ENCODE assay signal across 9 cellular contexts in the genomic region with DNA sequence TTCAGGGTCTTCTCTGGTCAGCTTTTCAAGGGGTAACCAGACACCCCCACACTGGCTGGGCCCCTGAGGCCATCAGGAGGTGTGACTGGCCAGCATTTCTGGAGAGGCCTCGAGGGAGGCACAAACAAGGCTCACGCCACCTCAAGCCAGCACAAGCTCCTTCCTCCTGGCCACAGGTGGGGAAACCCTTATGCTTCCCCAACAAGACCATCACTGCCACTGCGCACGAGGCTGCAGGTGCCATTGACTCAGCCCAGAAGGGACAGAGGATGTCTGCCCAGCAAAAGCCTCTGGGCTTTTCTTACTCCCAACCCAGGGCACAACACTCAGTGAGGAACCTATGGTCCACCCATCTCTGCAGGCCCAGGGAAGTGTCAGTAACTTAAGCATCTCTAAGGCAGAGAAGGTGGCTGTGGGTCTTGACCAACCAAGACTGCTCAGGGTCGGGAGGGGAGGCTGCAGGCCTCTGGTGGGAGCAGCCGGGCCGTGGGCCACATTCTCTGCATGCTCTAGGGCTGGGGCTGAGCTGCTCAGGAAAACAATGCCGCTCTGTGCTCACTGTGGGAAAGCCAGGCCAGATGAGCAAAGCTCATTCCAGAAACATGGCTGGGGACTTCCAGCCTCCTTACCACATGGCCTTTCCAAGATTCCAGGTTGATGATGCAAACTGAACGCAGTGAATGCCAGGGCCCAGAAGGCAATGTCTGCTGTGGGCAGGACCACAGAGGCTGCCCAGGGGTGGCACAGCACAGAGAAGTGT. TPM values are rescaled to one million over a fixed set of nuclear protein-coding genes. Genes with fewer than 3 reads are reported as not detected.
DNase-seq lines count a peak whose midpoint lies in the region; ATAC-seq and TF ChIP-seq lines count a peak whose summit lies in the region.
"Had no signal": no experiment of that assay in that cellular context is flagged by ENCODE, and none has a peak within 500 bp of the region (broad histone marks: within the 10 kb centered on the region; RNA-seq: fewer than 3 reads in every experiment).

No MANE protein-coding gene starts in this region.

- peaks cover 21 to 37% of the 10 kb centered on the region in 2 donors for H3K4me1 ChIP-seq in thoracic aorta (ENCODE audit: control insufficient read depth in 1 of 2, low read depth in 2 of 2)

- H3K4me1 Mint-ChIP-seq in T-helper 2 cell treated with Interferon-gamma antibody and Interleukin-4, amounts not matched to agents 5 μg/mL and 100 μg/mL, for 36 hours (ENCODE audit: low read depth), result peaks cover 11% of the 10 kb centered on the region

- intact Hi-C loops in lower leg skin (cut with DNase I; ENCODE audit: low total_unique reads), result no loop called here

- TF ChIP-seq CTCF in lower leg skin (IDR thresholded peaks at IDR 0.05), result no peak
- no peak for TF ChIP-seq CTCF in thoracic aorta (IDR thresholded peaks at IDR 0.05)

- WGBS in lower leg skin, 2 donors, result 45 to 52% methylated on average over 8 to 9 of the region's 9 CpGs

- peaks cover under 1% of the 10 kb centered on the region for H3K27me3 Mint-ChIP-seq in T-helper 2 cell treated with Interferon-gamma antibody and Interleukin-4, amounts not matched to agents 5 μg/mL and 100 μg/mL, for 36 hours (ENCODE audit: low read depth)

- no peaks in the 10 kb centered on the region for H3K9me3 ChIP-seq in thoracic aorta

- H3K4me3 ChIP-seq in lower leg skin (ENCODE audit: low read depth, poor library complexity, severe bottlenecking) (no peak overlapping the region), thoracic aorta (no peak overlapping the region)

- peak overlapping the region; percentile 51 to 69 for H3K27ac ChIP-seq in thoracic aorta
- H3K27ac ChIP-seq: 22Rv1 had no signal

- no peaks in the 10 kb centered on the region for H3K36me3 Mint-ChIP-seq in T-helper 2 cell treated with Interferon-gamma antibody and Interleukin-4, amounts not matched to agents 5 μg/mL and 100 μg/mL, for 36 hours (ENCODE audit: low read depth)

- H3K27ac Mint-ChIP-seq in T-helper 2 cell treated with Interferon-gamma antibody and Interleukin-4, amounts not matched to agents 5 μg/mL and 100 μg/mL, for 36 hours, result peak overlapping the region; percentile 72

- no peaks in the 10 kb centered on the region for H3K9me3 Mint-ChIP-seq in T-helper 2 cell treated with Interferon-gamma antibody and Interleukin-4, amounts not matched to agents 5 μg/mL and 100 μg/mL, for 36 hours

- no peak overlapping the region for H3K4me3 Mint-ChIP-seq in T-helper 2 cell treated with Interferon-gamma antibody and Interleukin-4, amounts not matched to agents 5 μg/mL and 100 μg/mL, for 36 hours

- H3K36me3 ChIP-seq in thoracic aorta, result no peaks in the 10 kb centered on the region

- no peak for TF ChIP-seq POLR2A in lower leg skin (IDR thresholded peaks at IDR 0.05)

- no peaks in the 10 kb centered on the region for H3K27me3 ChIP-seq in thoracic aorta (replicated peaks; ENCODE audit: insufficient read depth)

- no peak for DNase-seq in T-helper 2 cell treated with Interferon-gamma antibody and Interleukin-4, amounts not matched to agents 5 μg/mL and 100 μg/mL, for 36 hours (ENCODE audit: low spot score)
- DNase-seq in T-helper 2 cell, result no peak
- peak; percentile 54 for DNase-seq in dermis blood vessel endothelial cell
- peak; percentile 36 to 85 for DNase-seq in lower leg skin (ENCODE audit: low spot score in 2 of 2)
- DNase-seq in thoracic aorta (ENCODE audit: low spot score), result no peak
- no peak for DNase-seq in NCI-H526 treated with DMSO at 0.1 percent for 48 hours (lab: John Stamatoyannopoulos, UW)

- ATAC-seq in thoracic aorta (ENCODE audit: insufficient number of reproducible peaks, low FRiP score, low read depth), result peak; percentile 50
- ATAC-seq in HG02981 (IDR thresholded peaks at IDR 0.05; ENCODE audit: unreplicated experiment), result no peak
- no peak for ATAC-seq in GM18909 (IDR thresholded peaks at IDR 0.05; ENCODE audit: poor library complexity, unreplicated experiment)

RNA-seq across cellular contexts. Expression of gene RASSF4, which starts 24.2 kb away (rescaled TPM):
- 13.1 and 24.8 TPM in 2 replicates for total RNA-seq in dermis blood vessel endothelial cell
- 10 to 100 TPM in 2 of 4 donors, 1 to 10 TPM in 2; 4.4 to 11.0 (median 8.9) TPM for total RNA-seq in lower leg skin
- total RNA-seq in thoracic aorta, result 10 to 100 TPM; 48.5 to 68.5 TPM

RNA-seq across cellular contexts. Expression of gene TMEM72, which starts 24.2 kb away (rescaled TPM):
- total RNA-seq in dermis blood vessel endothelial cell (not detected in 2 replicates), lower leg skin (not detected), thoracic aorta (not detected)

RNA-seq across cellular contexts. Expression of gene DEPP1, which starts 43.2 kb away (rescaled TPM):
- total RNA-seq in dermis blood vessel endothelial cell, result 174 and 360 TPM in 2 replicates
- 100 to 1,000 TPM in 1 of 4 donors, 10 to 100 TPM in 3; 47.3 to 144 (median 72.7) TPM for total RNA-seq in lower leg skin
- total RNA-seq in thoracic aorta, result 100 to 1,000 TPM; 473 to 661 TPM

Comparison
In these comparisons a context has a peak if more than half of its experiments do, and no peak if none do; other contexts are left out.
1. DNase-seq: peak in dermis blood vessel endothelial cell (single experiment) and lower leg skin (2 of 2); none in T-helper 2 cell treated with Interferon-gamma antibody and Interleukin-4, amounts not matched to agents 5 μg/mL and 100 μg/mL, for 36 hours (single experiment), T-helper 2 cell (0 of 5), thoracic aorta (single experiment) and NCI-H526 treated with DMSO at 0.1 percent for 48 hours (single experiment).